Comparison of ENCODE assay signal across 16 cellular contexts in the genomic region with DNA sequence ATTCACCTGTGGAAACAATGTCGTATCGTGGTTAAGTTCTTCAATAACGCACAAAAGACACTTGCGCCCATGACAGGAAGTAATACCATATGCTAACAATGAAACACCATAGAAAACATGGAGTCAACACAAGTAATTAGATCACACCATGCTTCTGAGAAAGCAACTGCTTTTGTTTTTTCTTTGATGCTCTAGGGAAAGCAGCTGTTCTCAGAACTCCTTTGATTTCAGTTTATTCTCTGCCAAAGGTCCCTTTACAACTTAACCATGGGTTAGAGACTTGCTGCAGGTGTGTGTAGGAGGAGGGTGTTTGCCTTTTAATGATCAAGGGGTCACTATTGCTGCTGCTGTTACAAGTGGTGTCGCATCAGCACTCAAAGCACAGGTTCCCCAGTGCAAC.
"Had no signal": no experiment of that assay in that cellular context is flagged by ENCODE, and none has a peak within 500 bp of the region (broad histone marks: within the 10 kb centered on the region; RNA-seq: fewer than 3 reads in every experiment).

No MANE protein-coding gene starts in this region.

- H3K4me3 Mint-ChIP-seq: activated CD8-positive, alpha-beta memory T cell treated with anti-CD3 and anti-CD28 coated beads, Interleukin-2, amount 10 ng/mL, durations not matched to agents 7 days and 5 days; activated naive CD4-positive, alpha-beta T cell treated with anti-CD3 and anti-CD28 coated beads, Interleukin-2, amount 50 U/mL, for 24 hours; central memory CD8-positive, alpha-beta T cell; naive thymus-derived CD8-positive, alpha-beta T cell had no signal

- H3K36me3 Mint-ChIP-seq: activated CD8-positive, alpha-beta memory T cell treated with anti-CD3 and anti-CD28 coated beads, Interleukin-2, amount 10 ng/mL, durations not matched to agents 7 days and 5 days; activated naive CD4-positive, alpha-beta T cell treated with anti-CD3 and anti-CD28 coated beads, Interleukin-2, amount 50 U/mL, for 24 hours; naive thymus-derived CD8-positive, alpha-beta T cell had no signal

- H3K9me3 ChIP-seq: pancreas, stomach, testis, upper lobe of left lung had no signal

- H3K27ac ChIP-seq: brain microvascular endothelial cell, coronary artery, pancreas, testis, upper lobe of left lung had no signal

- H3K9me3 Mint-ChIP-seq: activated naive CD4-positive, alpha-beta T cell treated with anti-CD3 and anti-CD28 coated beads, Interleukin-2, amount 50 U/mL, for 24 hours; central memory CD8-positive, alpha-beta T cell; naive thymus-derived CD8-positive, alpha-beta T cell had no signal

- DNase-seq: activated CD4-positive, alpha-beta T cell treated with anti-CD3 and anti-CD28 coated beads for 1 hour; activated CD4-positive, alpha-beta T cell treated with anti-CD3 and anti-CD28 coated beads, Interleukin-2, amount 50 U/mL, for 4 hours; activated CD8-positive, alpha-beta memory T cell treated with anti-CD3 and anti-CD28 coated beads, Interleukin-2, amount 10 ng/mL, durations not matched to agents 7 days and 5 days; activated T-cell treated with anti-CD3 and anti-CD28 coated beads, Interleukin-2, amount 50 U/mL, for 1 hour; brain microvascular endothelial cell; pancreas; stimulated activated CD4-positive, alpha-beta T cell treated with anti-CD3 and anti-CD28 coated beads, Interleukin-12 subunit alpha, Interleukin-12 subunit beta, amount 100 ng/mL, for 4 hours; stimulated activated CD4-positive, alpha-beta T cell treated with anti-CD3 and anti-CD28 coated beads, Interleukin-2, amount 100 ng/mL, for 24 hours; testis; upper lobe of left lung had no signal

- H3K27me3 Mint-ChIP-seq: activated naive CD4-positive, alpha-beta T cell treated with anti-CD3 and anti-CD28 coated beads, Interleukin-2, amount 50 U/mL, for 24 hours had no signal

- H3K36me3 ChIP-seq: brain microvascular endothelial cell, pancreas, stomach, upper lobe of left lung had no signal

- H3K27ac Mint-ChIP-seq: activated CD8-positive, alpha-beta memory T cell treated with anti-CD3 and anti-CD28 coated beads, Interleukin-2, amount 10 ng/mL, durations not matched to agents 7 days and 5 days; naive thymus-derived CD8-positive, alpha-beta T cell had no signal

- H3K4me1 Mint-ChIP-seq: central memory CD8-positive, alpha-beta T cell had no signal

- H3K4me1 ChIP-seq: pancreas, testis, upper lobe of left lung had no signal

- ATAC-seq: activated CD8-positive, alpha-beta memory T cell treated with anti-CD3 and anti-CD28 coated beads, Interleukin-2, amount 10 ng/mL, durations not matched to agents 7 days and 5 days; esophagus mucosa; naive thymus-derived CD8-positive, alpha-beta T cell had no signal

- H3K27me3 ChIP-seq: brain microvascular endothelial cell, pancreas, stomach, testis, upper lobe of left lung had no signal

- H3K4me3 ChIP-seq: coronary artery, pancreas, stomach, testis, upper lobe of left lung had no signal
